Comparison of ENCODE assay signal across 29 cellular contexts in genomic region chr2:119063146-119063545, GRCh38.
"Had no signal": no experiment of that assay in that cellular context is flagged by ENCODE, and none has a peak within 500 bp of the region (broad histone marks: within the 10 kb centered on the region; RNA-seq: fewer than 3 reads in every experiment).

No MANE protein-coding gene starts in this region.

- DNase-seq: activated B cell treated with CpG ODN at 0.5 μM for 24 hours; activated CD4-positive, alpha-beta memory T cell treated with anti-CD3 and anti-CD28 coated beads for 36 hours; activated CD4-positive, alpha-beta T cell treated with anti-CD3 and anti-CD28 coated beads for 4 hours; activated CD4-positive, alpha-beta T cell treated with anti-CD3 and anti-CD28 coated beads, Interleukin-2, amount 50 U/mL, for 1 hour; activated CD4-positive, CD25-positive, alpha-beta regulatory T cell treated with anti-CD3 and anti-CD28 coated beads, Interleukin-2, amount 50 U/mL, for 72 hours; activated CD8-positive, alpha-beta memory T cell treated with anti-CD3 and anti-CD28 coated beads, Interleukin-2, amount 50 U/mL, for 4 hours; activated gamma-delta T cell treated with Interleukin-2 at 50 U/mL for 16 hours; activated naive CD4-positive, alpha-beta T cell treated with anti-CD3 and anti-CD28 coated beads for 36 hours; activated T-cell treated with anti-CD3 and anti-CD28 coated beads for 4 hours; activated T-cell treated with anti-CD3 and anti-CD28 coated beads, Interleukin-2, amount 50 U/mL, for 4 hours; adrenal gland; body of pancreas; caudate nucleus; cerebellar nuclear complex; NCI-H1105; NCI-H1417 treated with DMSO at 0.1 percent for 48 hours; NCI-H2081; NCI-H2227 treated with DMSO at 0.1 percent for 48 hours; NCI-H446; NCI-H526 treated with DMSO at 0.1 percent for 48 hours; NCI-H82; NK-92 treated with Interleukin-12 subunit alpha and Interleukin-12 subunit beta, amount 100 ng/mL, for 24 hours; PC-3; Peyer's patch; RPMI8226; SHP77 treated with DMSO at 0.1 percent for 48 hours; SK-N-SH had no signal

- H3K9me3 ChIP-seq: adrenal gland, body of pancreas, Peyer's patch, SJSA1, SK-N-SH had no signal

- H3K27me3 ChIP-seq: adrenal gland, body of pancreas, Peyer's patch, SJSA1 had no signal

- H3K36me3 ChIP-seq: adrenal gland, Peyer's patch, SJSA1 had no signal

- H3K4me1 ChIP-seq: adrenal gland, body of pancreas, Peyer's patch, SJSA1 had no signal

- ATAC-seq: activated naive CD4-positive, alpha-beta T cell treated with anti-CD3 and anti-CD28 coated beads, Interleukin-2, amount 50 U/mL, for 72 hours; activated T-cell treated with anti-CD3 and anti-CD28 coated beads, Interleukin-2, amount 50 U/mL, for 4 hours; body of pancreas; PC-3 had no signal

- H3K27ac ChIP-seq: adrenal gland, body of pancreas, Peyer's patch, SJSA1 had no signal

- H3K4me3 ChIP-seq: adrenal gland, body of pancreas, Peyer's patch, SJSA1 had no signal
